In genomic region chr2:23988371-23988770, GRCh38 we compare ENCODE assay signal across 9 cellular contexts. TPM values are rescaled to one million over a fixed set of nuclear protein-coding genes. Genes with fewer than 3 reads are reported as not detected.
DNase-seq lines count a peak whose midpoint lies in the region; ATAC-seq and TF ChIP-seq lines count a peak whose summit lies in the region.
"Had no signal": no experiment of that assay in that cellular context is flagged by ENCODE, and none has a peak within 500 bp of the region (broad histone marks: within the 10 kb centered on the region; RNA-seq: fewer than 3 reads in every experiment).

No MANE protein-coding gene starts in this region.

- H3K4me3 ChIP-seq in AG04450 (ENCODE audit: low read depth, low read length) (no peak overlapping the region), endodermal cell (ENCODE audit: low read length) (no peak overlapping the region)

- no peaks in the 10 kb centered on the region for H3K27me3 Mint-ChIP-seq in endodermal cell (ENCODE audit: insufficient read depth)

- CTCF ChIA-PET in AG04450 (lab: Charles Lee): no interaction called here
- CTCF ChIA-PET in GM10248 (lab: Yijun Ruan, JAX): interaction anchor here (2.1 kb wide), 1 partner anchor 10 kb away, joined by 4 read pairs; no protein-coding TSS in a partner anchor

- no peaks in the 10 kb centered on the region for H3K9me3 Mint-ChIP-seq in endodermal cell

- peaks cover 7% of the 10 kb centered on the region for H3K4me1 Mint-ChIP-seq in endodermal cell

- H3K9me3 ChIP-seq in AG04450 (ENCODE audit: control insufficient read depth, insufficient read depth, low read length): no peaks in the 10 kb centered on the region
- no peaks in the 10 kb centered on the region for H3K9me3 ChIP-seq in endodermal cell (ENCODE audit: control insufficient read depth, low read length)

- no peak overlapping the region for H3K9ac ChIP-seq in endodermal cell (ENCODE audit: extremely low read depth, low read length, poor library complexity, severe bottlenecking)

- peaks cover 27% of the 10 kb centered on the region for H3K36me3 Mint-ChIP-seq in endodermal cell (ENCODE audit: low read depth)

- POLR2A ChIA-PET in AG04450 (lab: Yijun Ruan, JAX) (no interaction called here), GM10248 (lab: Yijun Ruan, JAX) (no interaction called here)

- no peak overlapping the region for H3K4me3 Mint-ChIP-seq in endodermal cell

- peak; percentile 28; the same call in 1 of the 2 replicates for TF ChIP-seq CTCF in AG04450 (IDR thresholded peaks at IDR 0.05; ENCODE audit: low read depth, low read length)
- TF ChIP-seq CTCF in GM10248 (IDR thresholded peaks at IDR 0.05; ENCODE audit: control extremely low read depth, extremely low read depth, low read depth, missing control alignments): peak; percentile 24
- TF ChIP-seq CTCF in endodermal cell (conservative IDR thresholded peaks at IDR 0.05): peak; percentile 47

- intact Hi-C loops in posterior vena cava (cut with DNase I): no loop called here

- H3K27ac ChIP-seq in AG04450 (ENCODE audit: low read depth, low read length): no peak overlapping the region
- H3K27ac ChIP-seq in endodermal cell (ENCODE audit: low read depth, low read length): no peak overlapping the region

- DNase-seq in AG04450 (ENCODE audit: low read depth, low spot score) (no peak), GM10248 (ENCODE audit: extremely low spot score) (no peak), NCI-H69 (lab: John Stamatoyannopoulos, UW) (peak; percentile 25), endodermal cell (no peak), posterior vena cava (ENCODE audit: low spot score) (no peak), NCI-H2029 treated with DMSO at 0.1 percent for 48 hours (lab: John Stamatoyannopoulos, UW) (no peak)
- DNase-seq: mesendoderm had no signal

- ATAC-seq in GM18870 (IDR thresholded peaks at IDR 0.05; ENCODE audit: unreplicated experiment) (no peak), HG03571 (IDR thresholded peaks at IDR 0.05; ENCODE audit: unreplicated experiment) (no peak)

- no peaks in the 10 kb centered on the region for H3K4me1 ChIP-seq in endodermal cell (ENCODE audit: control insufficient read depth, insufficient read depth, low read length)

- 96 to 100% methylated on average over 1 to 2 of the region's 2 CpGs for WGBS in endodermal cell (ENCODE audit: insufficient coverage in 1 of 2, insufficient read length in 1 of 2), 2 experiments

- H3K27ac Mint-ChIP-seq in endodermal cell: no peak overlapping the region

- no peaks in the 10 kb centered on the region for H3K27me3 ChIP-seq in AG04450 (ENCODE audit: control insufficient read depth, insufficient read depth, low read length)
- no peaks in the 10 kb centered on the region for H3K27me3 ChIP-seq in endodermal cell (ENCODE audit: control insufficient read depth, insufficient read depth, low read length, poor library complexity, severe bottlenecking)

- peaks cover 49% of the 10 kb centered on the region for H3K36me3 ChIP-seq in endodermal cell (ENCODE audit: control insufficient read depth, insufficient read depth, low read length)

RNA-seq across cellular contexts. Expression of gene MFSD2B, which starts 21.5 kb away (rescaled TPM):
- 0.05 TPM in 1 of 2 replicates, not detected in the other for polyA plus RNA-seq in AG04450 (2011; rRNA removed)
- polyA minus RNA-seq in AG04450 (2011; rRNA and poly(A)+ RNA removed): 0.18 TPM in 1 of 2 replicates, not detected in the other
- 1 to 10 TPM in 1 of 2 donors, under 1 TPM in 1; 0.91 to 1.0 TPM for total RNA-seq in endodermal cell
- polyA plus RNA-seq in endodermal cell (2013, experiment 1 of 2): 0.75 TPM
- polyA plus RNA-seq in endodermal cell (2013, experiment 2 of 2): 0.50 TPM
- total RNA-seq in posterior vena cava: not detected

RNA-seq across cellular contexts. Expression of gene UBXN2A, which starts 48.1 kb away (rescaled TPM):
- polyA plus RNA-seq in AG04450 (2011; rRNA removed): 9.0 and 13.1 TPM in 2 replicates
- 4.2 and 5.0 TPM in 2 replicates for polyA minus RNA-seq in AG04450 (2011; rRNA and poly(A)+ RNA removed)
- total RNA-seq in endodermal cell (10 to 100 TPM; 20.1 to 26.8 TPM), posterior vena cava (10 to 100 TPM; 17.6 to 22.1 TPM)
- 24.0 TPM for polyA plus RNA-seq in endodermal cell (2013, experiment 1 of 2)
- 28.1 TPM for polyA plus RNA-seq in endodermal cell (2013, experiment 2 of 2)

RNA-seq across cellular contexts. Expression of gene WDCP, which starts 58.8 kb away (rescaled TPM):
- 13.6 and 16.1 TPM in 2 replicates for polyA plus RNA-seq in AG04450 (2011; rRNA removed)
- polyA minus RNA-seq in AG04450 (2011; rRNA and poly(A)+ RNA removed): 30.8 and 31.7 TPM in 2 replicates
- total RNA-seq in endodermal cell (10 to 100 TPM; 18.2 to 24.1 TPM), posterior vena cava (1 to 10 TPM; 5.6 to 5.7 TPM)
- 16.7 TPM for polyA plus RNA-seq in endodermal cell (2013, experiment 1 of 2)
- 16.2 TPM for polyA plus RNA-seq in endodermal cell (2013, experiment 2 of 2)
